ENCODE assay signal across 23 cellular contexts in the genomic region with DNA sequence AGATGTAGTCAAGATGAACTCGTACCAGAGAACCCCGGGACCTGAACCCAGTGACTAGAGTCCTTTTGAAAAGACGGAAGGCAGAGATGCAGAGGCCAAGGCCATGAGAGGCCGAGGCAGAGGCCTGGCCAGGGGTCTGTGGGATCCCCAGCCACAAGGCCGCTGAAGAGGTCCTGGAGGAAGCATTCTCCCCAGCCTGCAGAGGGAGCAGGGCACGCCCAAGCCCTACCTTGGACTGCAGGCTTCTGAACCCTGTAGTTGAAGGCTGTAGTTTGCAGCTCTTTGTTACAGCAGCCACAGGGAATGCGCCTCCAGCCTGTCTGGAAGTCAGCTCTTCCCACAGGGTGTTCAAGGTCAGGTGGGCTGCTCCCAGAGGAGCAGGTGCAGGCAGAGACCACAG. TPM values are rescaled to one million over a fixed set of nuclear protein-coding genes. Genes with fewer than 3 reads are reported as not detected.
A peak's percentile ranks its signal among the peaks of the same experiment; 100 is the strongest.
DNase-seq lines count a peak whose midpoint lies in the region; ATAC-seq, FAIRE-seq and TF ChIP-seq lines count a peak whose summit lies in the region.
"Had no signal": no experiment of that assay in that cellular context is flagged by ENCODE, and none has a peak within 500 bp of the region (broad histone marks: within the 10 kb centered on the region; RNA-seq: fewer than 3 reads in every experiment).

No MANE protein-coding gene starts in this region.

- TF ChIP-seq EP300 in HepG2 (IDR thresholded peaks at IDR 0.05; ENCODE audit: low read depth in 2 of 2, low read length in 2 of 2) (no peak), HepG2 (CRISPR knock-in tag; IDR thresholded peaks at IDR 0.05; ENCODE audit: borderline replicate concordance) (no peak), upper lobe of left lung (IDR thresholded peaks at IDR 0.05) (no peak)

- H3K4me1 Mint-ChIP-seq in activated naive CD8-positive, alpha-beta T cell treated with anti-CD3 and anti-CD28 coated beads, Interleukin-2, amount 50 U/mL, for 24 hours: no peaks in the 10 kb centered on the region
- no peaks in the 10 kb centered on the region for H3K4me1 Mint-ChIP-seq in activated naive CD8-positive, alpha-beta T cell treated with anti-CD3 and anti-CD28 coated beads for 36 hours
- H3K4me1 Mint-ChIP-seq in T-helper 2 cell treated with Interferon-gamma antibody and Interleukin-4, amounts not matched to agents 5 μg/mL and 100 μg/mL, for 36 hours (ENCODE audit: low read depth): no peaks in the 10 kb centered on the region
- H3K4me1 Mint-ChIP-seq: B cell had no signal

- H3K9me3 Mint-ChIP-seq in activated naive CD8-positive, alpha-beta T cell treated with anti-CD3 and anti-CD28 coated beads, Interleukin-2, amount 50 U/mL, for 24 hours: no peaks in the 10 kb centered on the region
- peaks cover 1% of the 10 kb centered on the region for H3K9me3 Mint-ChIP-seq in activated naive CD8-positive, alpha-beta T cell treated with anti-CD3 and anti-CD28 coated beads for 36 hours
- H3K9me3 Mint-ChIP-seq in T-helper 2 cell treated with Interferon-gamma antibody and Interleukin-4, amounts not matched to agents 5 μg/mL and 100 μg/mL, for 36 hours: no peaks in the 10 kb centered on the region
- H3K9me3 Mint-ChIP-seq: activated CD8-positive, alpha-beta T cell treated with anti-CD3 and anti-CD28 coated beads for 36 hours; HFFc6 had no signal

- H3K9ac ChIP-seq in HepG2 (ENCODE audit: insufficient read depth, low read depth, low read length): no peak overlapping the region

- no peak for TF ChIP-seq RAD21 in HepG2 (CRISPR knock-in tag; IDR thresholded peaks at IDR 0.05)

- ATAC-seq in activated naive CD8-positive, alpha-beta T cell treated with anti-CD3 and anti-CD28 coated beads, Interleukin-2, amount 50 U/mL, for 24 hours: peak; percentile 15
- ATAC-seq in RWPE2 (ENCODE audit: low read depth) (0 out of 3 replicates have a peak, but pooled peaks have one; percentile 43), HepG2 (peak; percentile 60), upper lobe of left lung (ENCODE audit: low FRiP score in 2 of 2) (no peak), GM21367 (IDR thresholded peaks at IDR 0.05; ENCODE audit: unreplicated experiment) (no peak)
- ATAC-seq: activated CD4-positive, CD25-positive, alpha-beta regulatory T cell treated with anti-CD3 and anti-CD28 coated beads, Interleukin-2, amount 50 U/mL, for 24 hours; activated CD8-positive, alpha-beta T cell treated with anti-CD3 and anti-CD28 coated beads for 36 hours; Right ventricle myocardium inferior had no signal

- FAIRE-seq in HepG2 (lab: Jason Lieb, UNC): no peak
- FAIRE-seq: G401.6, keratinocyte had no signal

- H3K4me3 ChIP-seq in RWPE2 (ENCODE audit: severe bottlenecking): no peak overlapping the region
- H3K4me3 ChIP-seq in HepG2 (replicated peaks in 1 of 3; ENCODE audit: insufficient read depth in 1 of 3, low read depth in 2 of 3, low read length in 3 of 3): no peak overlapping the region
- H3K4me3 ChIP-seq in upper lobe of left lung: no peak overlapping the region
- H3K4me3 ChIP-seq: gastroesophageal sphincter, psoas muscle had no signal

- H3K27ac ChIP-seq in RWPE2 (ENCODE audit: poor library complexity, severe bottlenecking) (no peak overlapping the region), HepG2 (ENCODE audit: extremely low read length, insufficient read depth, low read length) (no peak overlapping the region), upper lobe of left lung (no peak overlapping the region)
- H3K27ac ChIP-seq: gastroesophageal sphincter, psoas muscle had no signal

- TF ChIP-seq POLR2A in HepG2 (IDR thresholded peaks at IDR 0.05; ENCODE audit: insufficient read depth in 1 of 2, low read depth in 2 of 2, low read length in 2 of 2): no peak
- no peak for TF ChIP-seq POLR2A in upper lobe of left lung (IDR thresholded peaks at IDR 0.05)

- no peaks in the 10 kb centered on the region for H3K36me3 Mint-ChIP-seq in activated naive CD8-positive, alpha-beta T cell treated with anti-CD3 and anti-CD28 coated beads, Interleukin-2, amount 50 U/mL, for 24 hours (ENCODE audit: low read depth)
- H3K36me3 Mint-ChIP-seq in activated naive CD8-positive, alpha-beta T cell treated with anti-CD3 and anti-CD28 coated beads for 36 hours: no peaks in the 10 kb centered on the region
- H3K36me3 Mint-ChIP-seq in T-helper 2 cell treated with Interferon-gamma antibody and Interleukin-4, amounts not matched to agents 5 μg/mL and 100 μg/mL, for 36 hours (ENCODE audit: low read depth): no peaks in the 10 kb centered on the region

- CTCF ChIA-PET in HepG2 (lab: Yijun Ruan, JAX; ENCODE audit: low intra/inter-chr PET ratio, low total read pairs): no interaction called here

- H3K4me3 Mint-ChIP-seq in activated naive CD8-positive, alpha-beta T cell treated with anti-CD3 and anti-CD28 coated beads, Interleukin-2, amount 50 U/mL, for 24 hours: no peak overlapping the region
- no peak overlapping the region for H3K4me3 Mint-ChIP-seq in activated naive CD8-positive, alpha-beta T cell treated with anti-CD3 and anti-CD28 coated beads for 36 hours
- no peak overlapping the region for H3K4me3 Mint-ChIP-seq in T-helper 2 cell treated with Interferon-gamma antibody and Interleukin-4, amounts not matched to agents 5 μg/mL and 100 μg/mL, for 36 hours
- H3K4me3 Mint-ChIP-seq: activated CD8-positive, alpha-beta T cell treated with anti-CD3 and anti-CD28 coated beads for 36 hours; B cell; HFFc6 had no signal

- H3K36me3 ChIP-seq in RWPE2 (ENCODE audit: low read depth) (no peaks in the 10 kb centered on the region), HepG2 (replicated peaks in 1 of 2; ENCODE audit: control insufficient read depth in 1 of 2, insufficient read depth in 2 of 2, low read length in 2 of 2) (no peaks in the 10 kb centered on the region), upper lobe of left lung (no peaks in the 10 kb centered on the region)
- H3K36me3 ChIP-seq: gastroesophageal sphincter had no signal

- H3K27ac Mint-ChIP-seq in activated naive CD8-positive, alpha-beta T cell treated with anti-CD3 and anti-CD28 coated beads, Interleukin-2, amount 50 U/mL, for 24 hours: no peak overlapping the region
- H3K27ac Mint-ChIP-seq in activated naive CD8-positive, alpha-beta T cell treated with anti-CD3 and anti-CD28 coated beads for 36 hours: no peak overlapping the region
- no peak overlapping the region for H3K27ac Mint-ChIP-seq in T-helper 2 cell treated with Interferon-gamma antibody and Interleukin-4, amounts not matched to agents 5 μg/mL and 100 μg/mL, for 36 hours
- H3K27ac Mint-ChIP-seq: activated CD8-positive, alpha-beta T cell treated with anti-CD3 and anti-CD28 coated beads for 36 hours; B cell; HFFc6 had no signal

- H4K20me1 ChIP-seq in HepG2 (ENCODE audit: insufficient read depth, low read length): no peaks in the 10 kb centered on the region

- H3K27me3 Mint-ChIP-seq in activated naive CD8-positive, alpha-beta T cell treated with anti-CD3 and anti-CD28 coated beads, Interleukin-2, amount 50 U/mL, for 24 hours: peaks cover 4% of the 10 kb centered on the region
- H3K27me3 Mint-ChIP-seq in activated naive CD8-positive, alpha-beta T cell treated with anti-CD3 and anti-CD28 coated beads for 36 hours: peaks cover 9% of the 10 kb centered on the region
- no peaks in the 10 kb centered on the region for H3K27me3 Mint-ChIP-seq in T-helper 2 cell treated with Interferon-gamma antibody and Interleukin-4, amounts not matched to agents 5 μg/mL and 100 μg/mL, for 36 hours (ENCODE audit: low read depth)

- DNase-seq in activated naive CD8-positive, alpha-beta T cell treated with anti-CD3 and anti-CD28 coated beads, Interleukin-2, amount 50 U/mL, for 24 hours: no peak
- no peak for DNase-seq in activated naive CD8-positive, alpha-beta T cell treated with anti-CD3 and anti-CD28 coated beads for 36 hours
- DNase-seq in RWPE2 (ENCODE audit: low spot score) (no peak), HepG2 (ENCODE audit: low spot score) (no peak), upper lobe of left lung (peak; percentile 17 to 30), T-helper 1 cell (no peak)
- DNase-seq in T-helper 2 cell treated with Interferon-gamma antibody and Interleukin-4, amounts not matched to agents 5 μg/mL and 100 μg/mL, for 36 hours (ENCODE audit: low spot score): no peak
- DNase-seq: activated CD8-positive, alpha-beta T cell treated with anti-CD3 and anti-CD28 coated beads for 36 hours; HFFc6; hypothalamus; KG1; MV-4-11; NCI-H1694; NCI-H526 treated with DMSO at 0.1 percent for 48 hours; psoas muscle; substantia nigra had no signal

- intact Hi-C loops in HepG2 (cut with micrococcal nuclease; ENCODE audit: unreplicated experiment): no loop called here

- H3K9me3 ChIP-seq in RWPE2 (ENCODE audit: severe bottlenecking) (no peaks in the 10 kb centered on the region), HepG2 (ENCODE audit: low read length) (no peaks in the 10 kb centered on the region), upper lobe of left lung (no peaks in the 10 kb centered on the region)
- H3K9me3 ChIP-seq: gastroesophageal sphincter, psoas muscle had no signal

- WGBS in HepG2 (ENCODE audit: low lambda C conversion rate): 27% methylated on average over 2 of the region's 7 CpGs
- WGBS in upper lobe of left lung, 2 donors: 87 to 94% methylated on average over 5 to 6 of the region's 7 CpGs

- TF ChIP-seq CTCF in RWPE2 (IDR thresholded peaks at IDR 0.05; ENCODE audit: poor library complexity, severe bottlenecking) (no peak), HepG2 (CRISPR knock-in tag; IDR thresholded peaks at IDR 0.05) (no peak), upper lobe of left lung (IDR thresholded peaks at IDR 0.05) (no peak)

- no peaks in the 10 kb centered on the region for H3K79me2 ChIP-seq in HepG2 (ENCODE audit: insufficient read depth, low read length)

- no peak overlapping the region for H3K4me2 ChIP-seq in HepG2 (ENCODE audit: low read depth, low read length)

- in situ Hi-C loops in HepG2 (cut with HindIII; ENCODE audit: extremely low pct_ligation_motif_present, low pct_unique_long_range_greater_than_20kb): no loop called here

- BruUV-seq in HepG2 (replicated peaks; lab: Mats Ljungman, UMichigan): no TSS peak

- H3K27me3 ChIP-seq in RWPE2 (ENCODE audit: insufficient read depth, poor library complexity, severe bottlenecking): no peaks in the 10 kb centered on the region
- H3K27me3 ChIP-seq in HepG2 (ENCODE audit: control insufficient read depth in 1 of 2, insufficient read depth in 2 of 2, low read length in 2 of 2): peaks cover 1 to 24% of the 10 kb centered on the region in 2 experiments; a peak in 2 of 5 replicates
- H3K27me3 ChIP-seq in upper lobe of left lung: no peaks in the 10 kb centered on the region
- H3K27me3 ChIP-seq: gastroesophageal sphincter had no signal

- H3K4me1 ChIP-seq in RWPE2 (ENCODE audit: insufficient read depth, poor library complexity, severe bottlenecking) (no peaks in the 10 kb centered on the region), HepG2 (ENCODE audit: insufficient read depth, low read length) (no peaks in the 10 kb centered on the region), upper lobe of left lung (no peaks in the 10 kb centered on the region)
- H3K4me1 ChIP-seq: gastroesophageal sphincter, psoas muscle had no signal

- POLR2A ChIA-PET in HepG2 (lab: Yijun Ruan, JAX): no interaction called here

- H2AFZ ChIP-seq in HepG2 (ENCODE audit: low read length): no peak overlapping the region

RNA-seq across cellular contexts. Expression of a gene that starts 22.1 kb away (rescaled TPM):
- 1 to 10 TPM; 1.8 to 2.1 TPM for total RNA-seq in activated naive CD8-positive, alpha-beta T cell treated with anti-CD3 and anti-CD28 coated beads for 36 hours
- total RNA-seq in HepG2 (2016; rRNA removed; fragmentation: Illumina TruSeq; extraction: Trizol) (not detected in 2 replicates), upper lobe of left lung (10 to 100 TPM; 20.8 to 65.6 (median 38.5) TPM)
- total RNA-seq in HepG2 (2016; cell fraction: cytosol; rRNA removed; fragmentation: Illumina TruSeq; extraction: Trizol; ENCODE audit: low read depth): not detected in 2 replicates
- total RNA-seq in HepG2 (2016; cell fraction: insoluble cytoplasmic fraction; rRNA removed; fragmentation: Illumina TruSeq; extraction: Trizol): not detected in 2 replicates
- total RNA-seq in HepG2 (2016; cell fraction: membrane; rRNA removed; fragmentation: Illumina TruSeq; extraction: Trizol): not detected in 2 replicates
- total RNA-seq in HepG2 (2016; cell fraction: nucleus; rRNA removed; fragmentation: Illumina TruSeq; extraction: Trizol): not detected in 2 replicates
- not detected in 2 replicates for polyA plus RNA-seq in HepG2 (2011; rRNA removed)
- 0.04 TPM in 1 of 2 replicates, not detected in the other for polyA plus RNA-seq in HepG2 (2011; cell fraction: cytosol; rRNA removed)
- polyA plus RNA-seq in HepG2 (2011; cell fraction: nucleus; rRNA removed): not detected in 2 replicates
- not detected in 2 replicates for polyA plus RNA-seq in HepG2 (2012)
- not detected in 2 replicates for polyA plus RNA-seq in HepG2 (2016; cell fraction: cytosol; fragmentation: Illumina TruSeq; extraction: Trizol; ENCODE audit: low read depth)
- not detected in 2 replicates for polyA plus RNA-seq in HepG2 (2016; cell fraction: insoluble cytoplasmic fraction; fragmentation: Illumina TruSeq; extraction: Trizol; ENCODE audit: low read depth)
- polyA plus RNA-seq in HepG2 (2016; cell fraction: membrane; fragmentation: Illumina TruSeq; extraction: Trizol; ENCODE audit: low read depth): not detected in 2 replicates
- not detected in 2 replicates for polyA plus RNA-seq in HepG2 (2016; cell fraction: nucleus; fragmentation: Illumina TruSeq; extraction: Trizol; ENCODE audit: insufficient read depth, low read depth)
- 8.0 TPM in 1 of 2 replicates, not detected in the other for polyA minus RNA-seq in HepG2 (2011; rRNA and poly(A)+ RNA removed; ENCODE audit: low replicate concordance)
- polyA minus RNA-seq in HepG2 (2011; cell fraction: cytosol; rRNA and poly(A)+ RNA removed): 0.53 TPM in 1 of 2 replicates, not detected in the other
- 0.26 TPM in 1 of 2 replicates, not detected in the other for polyA minus RNA-seq in HepG2 (2011; cell fraction: nucleus; rRNA and poly(A)+ RNA removed)

Comparison
In these comparisons a context has a peak if more than half of its experiments do, and no peak if none do; other contexts are left out.
1. ATAC-seq: peak in activated naive CD8-positive, alpha-beta T cell treated with anti-CD3 and anti-CD28 coated beads, Interleukin-2, amount 50 U/mL, for 24 hours (single experiment), RWPE2 (single experiment) and HepG2 (single experiment); none in upper lobe of left lung (0 of 2) and GM21367 (single experiment).
2. DNase-seq: peak in upper lobe of left lung (2 of 2); none in activated naive CD8-positive, alpha-beta T cell treated with anti-CD3 and anti-CD28 coated beads, Interleukin-2, amount 50 U/mL, for 24 hours (single experiment), activated naive CD8-positive, alpha-beta T cell treated with anti-CD3 and anti-CD28 coated beads for 36 hours (single experiment), RWPE2 (single experiment), HepG2 (single experiment), T-helper 2 cell treated with Interferon-gamma antibody and Interleukin-4, amounts not matched to agents 5 μg/mL and 100 μg/mL, for 36 hours (single experiment) and T-helper 1 cell (0 of 5).
3. RNA of a gene that starts 22.1 kb away (total RNA-seq): 20.8 to 65.6 TPM in upper lobe of left lung; 1.8 to 2.1 TPM in activated naive CD8-positive, alpha-beta T cell treated with anti-CD3 and anti-CD28 coated beads for 36 hours and not detected in HepG2; every median in the first group is over 4 times any median in the second.